ENCODE assay signal across 15 cellular contexts in genomic region chr17:76054112-76054476, GRCh38. TPM values are rescaled to one million over a fixed set of nuclear protein-coding genes. Genes with fewer than 3 reads are reported as not detected.
A peak's percentile ranks its signal among the peaks of the same experiment; 100 is the strongest.
DNase-seq lines count a peak whose midpoint lies in the region; ATAC-seq and TF ChIP-seq lines count a peak whose summit lies in the region.
"Had no signal": no experiment of that assay in that cellular context is flagged by ENCODE, and none has a peak within 500 bp of the region (broad histone marks: within the 10 kb centered on the region; RNA-seq: fewer than 3 reads in every experiment).

No MANE protein-coding gene starts in this region.

- H3K4me3 Mint-ChIP-seq in HFFc6 = no peak overlapping the region
- H3K4me3 Mint-ChIP-seq in WTC11 = no peak overlapping the region
- no peak overlapping the region for H3K4me3 Mint-ChIP-seq in stimulated activated naive CD8-positive, alpha-beta T cell treated with anti-CD3 and anti-CD28 coated beads, Interleukin-15, amount 100 ng/mL, for 72 hours
- H3K4me3 Mint-ChIP-seq: IgD-negative memory B cell had no signal

- CTCF ChIA-PET in WTC11 (lab: Charles Lee) = interaction anchor here (0.5 to 2.5 kb wide), 2 partner anchors 22 to 40 kb away, joined by 4 to 16 read pairs; no protein-coding TSS in a partner anchor

- peaks cover 68% of the 10 kb centered on the region for H3K36me3 Mint-ChIP-seq in HFFc6 (ENCODE audit: low read depth)
- H3K36me3 Mint-ChIP-seq in WTC11 = peaks cover 59% of the 10 kb centered on the region

- POLR2A ChIA-PET in WTC11 (lab: Charles Lee) = no interaction called here

- H3K27ac Mint-ChIP-seq in HFFc6 (0 out of 2 replicates have a peak overlapping the region, but pooled peaks have one; percentile 14), WTC11 (peak overlapping the region; percentile 33)
- H3K27ac Mint-ChIP-seq in stimulated activated naive CD8-positive, alpha-beta T cell treated with anti-CD3 and anti-CD28 coated beads, Interleukin-15, amount 100 ng/mL, for 72 hours = peak overlapping the region; percentile 52 to 67

- ATAC-seq in WTC11 = no peak
- ATAC-seq in stimulated activated naive CD8-positive, alpha-beta T cell treated with anti-CD3 and anti-CD28 coated beads, Interleukin-15, amount 100 ng/mL, for 72 hours = no peak
- ATAC-seq in GM21390 (IDR thresholded peaks at IDR 0.05; ENCODE audit: unreplicated experiment) = no peak
- no peak for ATAC-seq in GM18511 (IDR thresholded peaks at IDR 0.05; ENCODE audit: unreplicated experiment)

- TF ChIP-seq CTCF in HFFc6 (IDR thresholded peaks at IDR 0.05) (no peak), WTC11 (IDR thresholded peaks at IDR 0.05) (no peak)

- H3K27me3 Mint-ChIP-seq in HFFc6 (ENCODE audit: insufficient read depth) (no peaks in the 10 kb centered on the region; the same call in 1 of the 2 replicates), WTC11 (ENCODE audit: low read depth) (no peaks in the 10 kb centered on the region)
- H3K27me3 Mint-ChIP-seq in stimulated activated naive CD8-positive, alpha-beta T cell treated with anti-CD3 and anti-CD28 coated beads, Interleukin-15, amount 100 ng/mL, for 72 hours = no peaks in the 10 kb centered on the region
- H3K27me3 Mint-ChIP-seq: IgD-negative memory B cell had no signal

- H3K9me3 Mint-ChIP-seq in HFFc6 (no peaks in the 10 kb centered on the region), WTC11 (no peaks in the 10 kb centered on the region)
- H3K9me3 Mint-ChIP-seq in stimulated activated naive CD8-positive, alpha-beta T cell treated with anti-CD3 and anti-CD28 coated beads, Interleukin-15, amount 100 ng/mL, for 72 hours = no peaks in the 10 kb centered on the region
- H3K9me3 Mint-ChIP-seq: IgD-negative memory B cell had no signal

- peaks cover 22% of the 10 kb centered on the region for H3K4me1 Mint-ChIP-seq in HFFc6 (ENCODE audit: low read depth)
- peaks cover 3% of the 10 kb centered on the region for H3K4me1 Mint-ChIP-seq in WTC11
- H3K4me1 Mint-ChIP-seq in stimulated activated naive CD8-positive, alpha-beta T cell treated with anti-CD3 and anti-CD28 coated beads, Interleukin-15, amount 100 ng/mL, for 72 hours = peaks cover 44% of the 10 kb centered on the region

- DNase-seq in HFFc6 = peak; percentile 22
- no peak for DNase-seq in WTC11 (ENCODE audit: low spot score)
- peak; percentile 21 for DNase-seq in fibroblast of the conjunctiva (ENCODE audit: low read depth)
- DNase-seq in stimulated activated naive CD8-positive, alpha-beta T cell treated with anti-CD3 and anti-CD28 coated beads, Interleukin-15, amount 100 ng/mL, for 72 hours = no peak
- DNase-seq in NCI-H1092 treated with DMSO at 0.1 percent for 48 hours (lab: John Stamatoyannopoulos, UW) = no peak
- no peak for DNase-seq in activated CD8-positive, alpha-beta memory T cell treated with anti-CD3 and anti-CD28 coated beads, Interleukin-2, amount 50 U/mL, for 48 hours
- DNase-seq: DMS53; effector memory CD4-positive, alpha-beta T cell; pancreas; RPMI8226; WERI-Rb-1 had no signal

TF ChIP-seq in WTC11, 78 proteins besides CTCF, POLR2A, EP300 and RAD21 (continues in another document):
- TF ChIP-seq ATF6 (CRISPR knock-in tag; IDR thresholded peaks at IDR 0.05) (no peak), IRF1 (CRISPR knock-in tag; IDR thresholded peaks at IDR 0.05) (no peak), ZNF532 (CRISPR knock-in tag; IDR thresholded peaks at IDR 0.05; ENCODE audit: borderline replicate concordance) (no peak), USF2 (CRISPR knock-in tag; IDR thresholded peaks at IDR 0.05) (no peak), ELF4 (CRISPR knock-in tag; IDR thresholded peaks at IDR 0.05; ENCODE audit: low read depth) (no peak), GRHL2 (CRISPR knock-in tag; IDR thresholded peaks at IDR 0.05; ENCODE audit: insufficient replicate concordance, severe bottlenecking) (no peak), ESRRA (CRISPR knock-in tag; IDR thresholded peaks at IDR 0.05; ENCODE audit: borderline replicate concordance) (no peak), MYBL2 (CRISPR knock-in tag; IDR thresholded peaks at IDR 0.05) (no peak)

RNA-seq across cellular contexts. Expression of gene SRP68, which starts 18.2 kb away (rescaled TPM):
- 100 to 1,000 TPM in 3 of 6 experiments, 10 to 100 TPM in 3; 95.3 to 104 (median 100.0) TPM for total RNA-seq in HFFc6 (2021; fragmentation: NEBNext Ultra II Directional; extraction: Animal tissue kit (Norgen Biotek cat#: 25700))
- total RNA-seq in WTC11 (2021) = 80.5 to 90.7 TPM (median 82.0 TPM) in 3 replicates

RNA-seq across cellular contexts. Expression of gene GALR2, which starts 20.5 kb away (rescaled TPM):
- total RNA-seq in HFFc6 (2021; fragmentation: NEBNext Ultra II Directional; extraction: Animal tissue kit (Norgen Biotek cat#: 25700)) = under 1 TPM in 5 of 6 experiments, not detected in 1; 0.14 to 0.33 (median 0.15) TPM
- total RNA-seq in WTC11 (2021) = 1.7 to 2.9 TPM (median 2.0 TPM) in 3 replicates

RNA-seq across cellular contexts. Expression of gene ZACN, which starts 24.9 kb away (rescaled TPM):
- under 1 TPM in 2 of 6 experiments, not detected in 4; 0.23 to 0.26 TPM for total RNA-seq in HFFc6 (2021; fragmentation: NEBNext Ultra II Directional; extraction: Animal tissue kit (Norgen Biotek cat#: 25700))
- total RNA-seq in WTC11 (2021) = 0.07 to 0.28 TPM (median 0.11 TPM) in 3 replicates
- total RNA-seq: thoracic aorta had no signal

RNA-seq across cellular contexts. Expression of gene EVPL, which starts 27.0 kb away (rescaled TPM):
- total RNA-seq in HFFc6 (2021; fragmentation: NEBNext Ultra II Directional; extraction: Animal tissue kit (Norgen Biotek cat#: 25700)) = not detected
- 0.46 to 1.3 TPM (median 0.62 TPM) in 3 replicates for total RNA-seq in WTC11 (2021)

RNA-seq across cellular contexts. Expression of gene EXOC7, which starts 49.5 kb away (rescaled TPM):
- total RNA-seq in HFFc6 (2021; fragmentation: NEBNext Ultra II Directional; extraction: Animal tissue kit (Norgen Biotek cat#: 25700)) = 100 to 1,000 TPM; 134 to 157 (median 144) TPM
- total RNA-seq in WTC11 (2021) = 90.0 to 126 TPM (median 96.2 TPM) in 3 replicates

Comparison
In these comparisons a context has a peak if more than half of its experiments do, and no peak if none do; other contexts are left out.
1. DNase-seq: peak in HFFc6 (single experiment) and fibroblast of the conjunctiva (single experiment); none in WTC11 (single experiment), stimulated activated naive CD8-positive, alpha-beta T cell treated with anti-CD3 and anti-CD28 coated beads, Interleukin-15, amount 100 ng/mL, for 72 hours (0 of 2), NCI-H1092 treated with DMSO at 0.1 percent for 48 hours (single experiment) and activated CD8-positive, alpha-beta memory T cell treated with anti-CD3 and anti-CD28 coated beads, Interleukin-2, amount 50 U/mL, for 48 hours (single experiment).
2. Peak in every context shown above with its lines, with median percentiles within 50 percentile points of each other: H3K27ac Mint-ChIP-seq.